In genomic region chr12:52358575-52359350, GRCh38 we compare ENCODE assay signal across 10 cellular contexts. TPM values are rescaled to one million over a fixed set of nuclear protein-coding genes. Genes with fewer than 3 reads are reported as not detected.
DNase-seq lines count a peak whose midpoint lies in the region; ATAC-seq and TF ChIP-seq lines count a peak whose summit lies in the region.
"Had no signal": no experiment of that assay in that cellular context is flagged by ENCODE, and none has a peak within 500 bp of the region (broad histone marks: within the 10 kb centered on the region; RNA-seq: fewer than 3 reads in every experiment).

No MANE protein-coding gene starts in this region.

- no peak for TF ChIP-seq CTCF in ovary (IDR thresholded peaks at IDR 0.05)

- H3K27ac ChIP-seq in ovary = no peak overlapping the region

- peak overlapping the region in 1 of 6 donors; percentile 67 for H3K27ac Mint-ChIP-seq in immature natural killer cell

- ATAC-seq in GM18502 (IDR thresholded peaks at IDR 0.05; ENCODE audit: poor library complexity, unreplicated experiment) (peak; percentile 97), GM21390 (IDR thresholded peaks at IDR 0.05; ENCODE audit: unreplicated experiment) (peak; percentile 96), HG03520 (IDR thresholded peaks at IDR 0.05; ENCODE audit: unreplicated experiment) (peak; percentile 91)

- H3K27me3 ChIP-seq in ovary = no peaks in the 10 kb centered on the region

- peaks cover 46 to 49% of the 10 kb centered on the region in 2 donors for H3K4me1 Mint-ChIP-seq in immature natural killer cell

- H3K9me3 ChIP-seq in ovary = no peaks in the 10 kb centered on the region

- TF ChIP-seq POLR2A in ovary (IDR thresholded peaks at IDR 0.05) = no peak

- peak overlapping the region in 2 of 5 donors; percentile 14 to 61 for H3K4me3 Mint-ChIP-seq in immature natural killer cell

- H3K4me3 ChIP-seq in ovary = no peak overlapping the region

- 72 to 82% (median 79%) methylated on average over 5 of the region's 5 CpGs for WGBS in ovary, 3 donors

- no peaks in the 10 kb centered on the region for H3K36me3 Mint-ChIP-seq in immature natural killer cell

- H3K4me1 ChIP-seq in ovary (ENCODE audit: insufficient read depth) = no peaks in the 10 kb centered on the region

- no peaks in the 10 kb centered on the region for H3K9me3 Mint-ChIP-seq in immature natural killer cell

- peaks cover 12 to 23% (median 17%) of the 10 kb centered on the region in 3 donors for H3K27me3 Mint-ChIP-seq in immature natural killer cell (ENCODE audit: low read depth in 3 of 3)

- intact Hi-C loops in ovary (cut with DNase I) = no loop called here

- no peaks in the 10 kb centered on the region for H3K36me3 ChIP-seq in ovary

- DNase-seq in immature natural killer cell = peak; percentile 21 to 47 (median 28)
- DNase-seq in ovary = no peak
- DNase-seq in D341Med (ENCODE audit: low spot score) = no peak
- DNase-seq in NOMO-1 (lab: John Stamatoyannopoulos, UW; ENCODE audit: unreplicated experiment in 2 of 2) = no peak
- DNase-seq in SIG-M5 treated with dmso at 0.1 percent for 504 hours (lab: John Stamatoyannopoulos, UW; ENCODE audit: unreplicated experiment) = no peak

- TF ChIP-seq EP300 in ovary (IDR thresholded peaks at IDR 0.05) = no peak

RNA-seq across cellular contexts. Expression of gene KRT85, which starts 8.5 kb away (rescaled TPM):
- polyA plus RNA-seq in immature natural killer cell = not detected
- total RNA-seq in ovary = not detected
- polyA plus RNA-seq in ovary = not detected
- total RNA-seq: LHCN-M2 had no signal
- polyA plus RNA-seq: keratinocyte had no signal

RNA-seq across cellular contexts. Expression of gene KRT84, which starts 26.7 kb away (rescaled TPM):
- not detected for polyA plus RNA-seq in immature natural killer cell
- not detected for total RNA-seq in ovary
- not detected for polyA plus RNA-seq in ovary
- total RNA-seq: LHCN-M2 had no signal

RNA-seq across cellular contexts. Expression of gene KRT83, which starts 37.6 kb away (rescaled TPM):
- not detected for polyA plus RNA-seq in immature natural killer cell
- not detected for total RNA-seq in ovary
- polyA plus RNA-seq in ovary = not detected
- total RNA-seq: LHCN-M2 had no signal
- polyA plus RNA-seq: keratinocyte had no signal

RNA-seq across cellular contexts. Expression of gene KRT82, which starts 47.4 kb away (rescaled TPM):
- polyA plus RNA-seq in immature natural killer cell (not detected), ovary (not detected)
- not detected for total RNA-seq in ovary
- total RNA-seq: LHCN-M2 had no signal
- polyA plus RNA-seq: keratinocyte had no signal

Comparison
In these comparisons a context has a peak if more than half of its experiments do, and no peak if none do; other contexts are left out.
1. DNase-seq: peak in immature natural killer cell (3 of 3); none in ovary (0 of 5), D341Med (single experiment), NOMO-1 (0 of 2) and SIG-M5 treated with dmso at 0.1 percent for 504 hours (single experiment).
2. Peak in every context shown above with its lines, with median percentiles within 50 percentile points of each other: ATAC-seq.